In the genomic region with DNA sequence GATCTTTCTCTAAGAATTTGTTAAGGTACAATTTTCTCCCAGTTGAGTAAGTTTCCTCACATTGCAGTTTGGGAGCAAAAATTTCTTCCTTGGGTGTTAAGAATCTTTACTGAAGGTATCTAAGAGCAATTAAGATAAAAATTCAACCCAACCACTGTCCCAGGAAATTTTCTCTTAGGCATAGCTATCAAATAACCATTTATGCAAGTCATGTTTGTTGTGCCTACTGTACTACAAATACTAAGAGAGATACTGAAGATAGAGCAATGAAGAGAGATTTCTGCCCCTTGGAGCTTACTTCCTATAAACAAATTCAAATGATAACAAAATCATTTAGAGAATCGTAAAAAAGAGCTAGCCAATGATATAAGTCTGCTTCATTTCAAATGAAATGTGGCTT, we compare ENCODE assay signal across 28 cellular contexts.
"Had no signal": no experiment of that assay in that cellular context is flagged by ENCODE, and none has a peak within 500 bp of the region (broad histone marks: within the 10 kb centered on the region; RNA-seq: fewer than 3 reads in every experiment).

No MANE protein-coding gene starts in this region.

- H3K4me3 ChIP-seq: colonic mucosa, coronary artery, dorsolateral prefrontal cortex, esophagus muscularis mucosa, esophagus squamous epithelium, gastrocnemius medialis, gastroesophageal sphincter, heart left ventricle, heart right ventricle had no signal

- DNase-seq: colonic mucosa; cortex of kidney; dermis blood vessel endothelial cell; dorsolateral prefrontal cortex; effector CD4-positive, alpha-beta T cell; effector CD8-positive, alpha-beta T cell; effector memory CD4-positive, alpha-beta T cell; effector memory CD8-positive, alpha-beta T cell; endodermal cell; erythroblast; esophagus squamous epithelium; foreskin fibroblast; foreskin keratinocyte; foreskin melanocyte; gastrocnemius medialis; glutamatergic neuron; head of caudate nucleus; heart left ventricle; heart right ventricle had no signal

- H3K36me3 ChIP-seq: colonic mucosa, esophagus muscularis mucosa, esophagus squamous epithelium, gastrocnemius medialis, gastroesophageal sphincter, heart left ventricle, heart right ventricle had no signal

- ATAC-seq: effector memory CD8-positive, alpha-beta T cell; esophagus mucosa; foreskin keratinocyte; gastrocnemius medialis; gastroesophageal sphincter; heart left ventricle; heart right ventricle had no signal

- H3K27ac ChIP-seq: colonic mucosa, coronary artery, dorsolateral prefrontal cortex, epithelial cell of prostate, esophagus muscularis mucosa, esophagus squamous epithelium, foreskin keratinocyte, gastrocnemius medialis, gastroesophageal sphincter, heart left ventricle, heart right ventricle had no signal

- H3K4me1 ChIP-seq: colonic mucosa, esophagus muscularis mucosa, esophagus squamous epithelium, foreskin keratinocyte, gastrocnemius medialis, gastroesophageal sphincter, heart left ventricle, heart right ventricle had no signal

- FAIRE-seq: colon, endometrium, endothelial cell of umbilical vein, frontal cortex had no signal

- H3K27me3 ChIP-seq: colonic mucosa, dorsolateral prefrontal cortex, esophagus muscularis mucosa, esophagus squamous epithelium, foreskin keratinocyte, gastrocnemius medialis, gastroesophageal sphincter, heart left ventricle, heart right ventricle had no signal

- H3K9me3 ChIP-seq: colonic mucosa, esophagus squamous epithelium, gastrocnemius medialis, gastroesophageal sphincter had no signal
